ENCODE assay signal across 26 cellular contexts in genomic region chr4:3634281-3635089, GRCh38.
DNase-seq lines count a peak whose midpoint lies in the region; ATAC-seq and TF ChIP-seq lines count a peak whose summit lies in the region.
"Had no signal": no experiment of that assay in that cellular context is flagged by ENCODE, and none has a peak within 500 bp of the region (broad histone marks: within the 10 kb centered on the region; RNA-seq: fewer than 3 reads in every experiment).

No MANE protein-coding gene starts in this region.

- H3K4me3 ChIP-seq in HEK293 (ENCODE audit: low read depth, low read length) (no peak overlapping the region), transverse colon (no peak overlapping the region)
- H3K4me3 ChIP-seq: BLaER1 treated with 17β-estradiol and CSF1 and Interleukin-3, amounts not matched to agents 10 nM and 100 nM; GM23338; PC-9 had no signal

- TF ChIP-seq EP300 in transverse colon (IDR thresholded peaks at IDR 0.05; ENCODE audit: low read depth) = no peak

- H3K36me3 ChIP-seq in HEK293 (ENCODE audit: control insufficient read depth in 2 of 2, insufficient read depth in 1 of 2, low read length in 2 of 2) = no peaks in the 10 kb centered on the region
- no peaks in the 10 kb centered on the region for H3K36me3 ChIP-seq in transverse colon

- no peak for TF ChIP-seq CTCF in HEK293 (tag by site-specific recombination; IDR thresholded peaks at IDR 0.05)
- no peak for TF ChIP-seq CTCF in chondrocyte (IDR thresholded peaks at IDR 0.05)
- TF ChIP-seq CTCF in nephron progenitor cell (IDR thresholded peaks at IDR 0.05) = no peak
- no peak for TF ChIP-seq CTCF in transverse colon (IDR thresholded peaks at IDR 0.05)

- H3K4me1 Mint-ChIP-seq in chondrocyte (ENCODE audit: low read depth) (peaks cover 6% of the 10 kb centered on the region), nephron progenitor cell (peaks cover 74% of the 10 kb centered on the region)
- H3K4me1 Mint-ChIP-seq: CD4-positive, alpha-beta memory T cell; GM23338; IgD-negative memory B cell had no signal

- H3K9me3 ChIP-seq in HEK293 (ENCODE audit: control insufficient read depth, insufficient read depth, low read depth, low read length) (no peaks in the 10 kb centered on the region), transverse colon (no peaks in the 10 kb centered on the region)

- H3K4me3 Mint-ChIP-seq in chondrocyte (ENCODE audit: unreplicated experiment) (no peak overlapping the region), nephron progenitor cell (peak overlapping the region; percentile 52)
- H3K4me3 Mint-ChIP-seq: CD4-positive, alpha-beta memory T cell; GM23338; H9; HFFc6; IgD-negative memory B cell had no signal

- intact Hi-C loops in transverse colon (cut with DNase I; ENCODE audit: low total_unique reads) = no loop called here

- no peaks in the 10 kb centered on the region for H3K4me1 ChIP-seq in HEK293 (ENCODE audit: control insufficient read depth, insufficient read depth, low read length)
- peaks cover 0 to 5% (median 3%) of the 10 kb centered on the region in 4 donors for H3K4me1 ChIP-seq in transverse colon

- POLR2A ChIA-PET in HEK293 (lab: Yijun Ruan, JAX) = no interaction called here

- H3K36me3 Mint-ChIP-seq in chondrocyte (ENCODE audit: low read depth) (no peaks in the 10 kb centered on the region), nephron progenitor cell (ENCODE audit: low read depth) (peaks cover 4% of the 10 kb centered on the region)
- H3K36me3 Mint-ChIP-seq: CD4-positive, alpha-beta memory T cell; IgD-negative memory B cell had no signal

- in situ Hi-C loops in transverse colon (cut with MboI; ENCODE audit: low pct_ligation_motif_present in 1 of 4, low pct_unique_long_range_greater_than_20kb in 1 of 4, low sequenced_read_pairs in 3 of 4) = no loop called here

- no peak for TF ChIP-seq POLR2A in transverse colon (IDR thresholded peaks at IDR 0.05)

- H3K9me3 Mint-ChIP-seq in chondrocyte (ENCODE audit: low read depth) = peaks cover 3% of the 10 kb centered on the region
- H3K9me3 Mint-ChIP-seq in nephron progenitor cell = peaks cover 40% of the 10 kb centered on the region
- H3K9me3 Mint-ChIP-seq: HFFc6 had no signal

- H3K27ac Mint-ChIP-seq in chondrocyte (ENCODE audit: unreplicated experiment) (no peak overlapping the region), nephron progenitor cell (peak overlapping the region; percentile 91)
- H3K27ac Mint-ChIP-seq: CD4-positive, alpha-beta memory T cell; GM23338; H9; HFFc6 had no signal

- H3K27me3 Mint-ChIP-seq in chondrocyte (ENCODE audit: low read depth) (peaks cover 8% of the 10 kb centered on the region), nephron progenitor cell (ENCODE audit: low read depth, poor library complexity) (peaks cover 8% of the 10 kb centered on the region)

- DNase-seq in chondrocyte (ENCODE audit: low spot score) (peak; percentile 73), nephron progenitor cell (no peak), transverse colon (no peak), NCI-H748 treated with DMSO at 0.1 percent for 48 hours (lab: John Stamatoyannopoulos, UW) (no peak), NCI-H82 treated with DMSO at 0.1 percent for 48 hours (lab: John Stamatoyannopoulos, UW; ENCODE audit: unreplicated experiment) (no peak)
- DNase-seq: CD4-positive, alpha-beta memory T cell; COR-L47; DMS53; H9; HFFc6; MM.1S; NCI-H2029; NCI-H446; NCI-H524 treated with DMSO at 0.1 percent for 48 hours; NCI-H82; PC-9; RPMI8226; SHP77 treated with DMSO at 0.1 percent for 48 hours had no signal

- CTCF ChIA-PET in HEK293 (lab: Yijun Ruan, JAX) = no interaction called here

- ATAC-seq in GM18873 (IDR thresholded peaks at IDR 0.05; ENCODE audit: low FRiP score, unreplicated experiment) = no peak
- ATAC-seq in HG03565 (IDR thresholded peaks at IDR 0.05; ENCODE audit: unreplicated experiment) = no peak
- ATAC-seq: GM23338 had no signal

- H3K27me3 ChIP-seq in transverse colon = no peaks in the 10 kb centered on the region
- H3K27me3 ChIP-seq: BLaER1 treated with 17β-estradiol and CSF1 and Interleukin-3, amounts not matched to agents 10 nM and 100 nM had no signal

- H3K27ac ChIP-seq in HEK293 (ENCODE audit: extremely low read depth, low read depth, low read length) (no peak overlapping the region), transverse colon (peak overlapping the region in 3 of 4 donors; percentile 45 to 53 (median 45))
- H3K27ac ChIP-seq: BLaER1 treated with 17β-estradiol and CSF1 and Interleukin-3, amounts not matched to agents 10 nM and 100 nM; HL-60; KMS-11; PC-9 had no signal

- WGBS in transverse colon (ENCODE audit: low coverage in 1 of 2), 2 donors = 77% methylated on average over 17 of the region's 22 CpGs; no CpG with 5 or more reads in 1 of the 2 donors

TF ChIP-seq in HEK293, 187 proteins besides CTCF, POLR2A, EP300 and RAD21:
- peak; percentile 55 for TF ChIP-seq SCRT2 (tag by site-specific recombination; IDR thresholded peaks at IDR 0.05)
- no peak for TF ChIP-seq ZNF138 (tag by site-specific recombination; IDR thresholded peaks at IDR 0.05; ENCODE audit: borderline replicate concordance)
